In genomic region chr6:109059148-109059547, GRCh38 we compare ENCODE assay signal across 10 cellular contexts.
DNase-seq lines count a peak whose midpoint lies in the region; ATAC-seq and TF ChIP-seq lines count a peak whose summit lies in the region.
"Had no signal": no experiment of that assay in that cellular context is flagged by ENCODE, and none has a peak within 500 bp of the region (broad histone marks: within the 10 kb centered on the region; RNA-seq: fewer than 3 reads in every experiment).

No MANE protein-coding gene starts in this region.

- no peaks in the 10 kb centered on the region for H3K79me2 ChIP-seq in KMS-11 (ENCODE audit: insufficient read depth, low read depth)

- H3K27ac ChIP-seq in KMS-11 = no peak overlapping the region
- peak overlapping the region; percentile 75 for H3K27ac ChIP-seq in subcutaneous abdominal adipose tissue (ENCODE audit: low read depth, low read length)

- peak; percentile 72 for DNase-seq in adipocyte (ENCODE audit: low read depth)
- DNase-seq in iris pigment epithelial cell (ENCODE audit: low read depth) = peak; percentile 64
- DNase-seq in EL = no peak
- no peak for DNase-seq in COLO829 (ENCODE audit: low spot score)
- DNase-seq: amygdala, H7, NCI-H510A treated with DMSO at 0.1 percent for 48 hours had no signal

- H3K36me3 ChIP-seq in KMS-11 (ENCODE audit: insufficient read depth) = no peaks in the 10 kb centered on the region
- no peaks in the 10 kb centered on the region for H3K36me3 ChIP-seq in adipocyte (ENCODE audit: control insufficient read depth, insufficient read depth, low read length, severe bottlenecking)
- no peaks in the 10 kb centered on the region for H3K36me3 ChIP-seq in subcutaneous abdominal adipose tissue (ENCODE audit: control insufficient read depth in 5 of 5, insufficient read depth in 5 of 5, low read length in 5 of 5)

- no peak for ATAC-seq in GM21619 (IDR thresholded peaks at IDR 0.05; ENCODE audit: unreplicated experiment)

- H3K4me2 ChIP-seq in KMS-11 = peak overlapping the region; percentile 68; the same call in 1 of the 2 replicates

- no peak overlapping the region for H3K9ac ChIP-seq in KMS-11
- no peak overlapping the region for H3K9ac ChIP-seq in adipocyte (ENCODE audit: low read length)
- H3K9ac ChIP-seq in subcutaneous abdominal adipose tissue (ENCODE audit: low read length in 5 of 5) = peak overlapping the region in 2 of 5 donors; percentile 6 to 38

- no peaks in the 10 kb centered on the region for H4K20me1 ChIP-seq in KMS-11 (ENCODE audit: insufficient read depth)

- H3K4me3 ChIP-seq in KMS-11 (IDR thresholded peaks at IDR 0.05; ENCODE audit: insufficient read depth, low read depth, low read length) = no peak overlapping the region
- peak overlapping the region; percentile 63 for H3K4me3 ChIP-seq in adipocyte (ENCODE audit: low read length)
- peak overlapping the region in 2 of 5 donors; percentile 8 to 22 for H3K4me3 ChIP-seq in subcutaneous abdominal adipose tissue (ENCODE audit: low read depth in 1 of 5, low read length in 5 of 5)

- H3K27me3 ChIP-seq in KMS-11 (ENCODE audit: insufficient read depth, low read depth) = no peaks in the 10 kb centered on the region
- no peaks in the 10 kb centered on the region for H3K27me3 ChIP-seq in adipocyte (replicated peaks; ENCODE audit: control insufficient read depth, insufficient read depth, low read length)
- no peaks in the 10 kb centered on the region for H3K27me3 ChIP-seq in subcutaneous abdominal adipose tissue (ENCODE audit: control insufficient read depth in 5 of 5, insufficient read depth in 4 of 5, low read length in 5 of 5)

- H3K4me1 ChIP-seq in KMS-11 (ENCODE audit: low read depth, poor library complexity, severe bottlenecking) = peaks cover 31% of the 10 kb centered on the region
- H3K4me1 ChIP-seq in adipocyte (ENCODE audit: control insufficient read depth, insufficient read depth, low read length) = peaks cover 57% of the 10 kb centered on the region
- H3K4me1 ChIP-seq in subcutaneous abdominal adipose tissue (ENCODE audit: control insufficient read depth in 5 of 5, insufficient read depth in 5 of 5, low read length in 5 of 5) = peaks cover 0 to 34% (median 29%) of the 10 kb centered on the region in 5 donors

- no peak for TF ChIP-seq CTCF in KMS-11 (conservative IDR thresholded peaks at IDR 0.05; ENCODE audit: low read depth, low read length)

- H2AFZ ChIP-seq in KMS-11 (ENCODE audit: low read depth) = no peak overlapping the region

- no peaks in the 10 kb centered on the region for H3K9me3 ChIP-seq in adipocyte (ENCODE audit: control insufficient read depth, low read length)
- H3K9me3 ChIP-seq in subcutaneous abdominal adipose tissue (ENCODE audit: control insufficient read depth in 5 of 5, low read length in 5 of 5) = no peaks in the 10 kb centered on the region

Comparison
In these comparisons a context has a peak if more than half of its experiments do, and no peak if none do; other contexts are left out.
1. DNase-seq: peak in adipocyte (single experiment) and iris pigment epithelial cell (single experiment); none in EL (single experiment) and COLO829 (single experiment).